In genomic region chr7:105672820-105673219, GRCh38 we compare ENCODE assay signal across 14 cellular contexts.
DNase-seq lines count a peak whose midpoint lies in the region; ATAC-seq and TF ChIP-seq lines count a peak whose summit lies in the region.
"Had no signal": no experiment of that assay in that cellular context is flagged by ENCODE, and none has a peak within 500 bp of the region (broad histone marks: within the 10 kb centered on the region; RNA-seq: fewer than 3 reads in every experiment).

No MANE protein-coding gene starts in this region.

- H3K27me3 ChIP-seq in gastrocnemius medialis (no peaks in the 10 kb centered on the region), Peyer's patch (no peaks in the 10 kb centered on the region), ascending aorta (no peaks in the 10 kb centered on the region)
- H3K27me3 ChIP-seq: colonic mucosa, esophagus squamous epithelium, transverse colon had no signal

- no peak for TF ChIP-seq CTCF in gastrocnemius medialis (IDR thresholded peaks at IDR 0.05 in 4 of 5, conservative IDR thresholded peaks at IDR 0.05 in 1 of 5)
- TF ChIP-seq CTCF in Peyer's patch (IDR thresholded peaks at IDR 0.05) = no peak
- TF ChIP-seq CTCF in ascending aorta (IDR thresholded peaks at IDR 0.05) = no peak

- H3K4me3 ChIP-seq in gastrocnemius medialis (no peak overlapping the region), Peyer's patch (no peak overlapping the region), ascending aorta (no peak overlapping the region)
- H3K4me3 ChIP-seq: colonic mucosa, esophagus squamous epithelium, lower lobe of right lung, transverse colon had no signal

- H3K36me3 ChIP-seq in KOPT-K1 (ENCODE audit: insufficient read depth, low read length) = no peaks in the 10 kb centered on the region
- no peaks in the 10 kb centered on the region for H3K36me3 ChIP-seq in gastrocnemius medialis
- H3K36me3 ChIP-seq in Peyer's patch = no peaks in the 10 kb centered on the region
- H3K36me3 ChIP-seq in ascending aorta = no peaks in the 10 kb centered on the region
- H3K36me3 ChIP-seq: colonic mucosa, lower lobe of right lung, transverse colon had no signal

- peaks cover 32 to 40% of the 10 kb centered on the region in 2 donors for H3K4me1 ChIP-seq in gastrocnemius medialis
- H3K4me1 ChIP-seq in Peyer's patch = peaks cover 0 to 17% (median 6%) of the 10 kb centered on the region in 4 donors
- no peaks in the 10 kb centered on the region for H3K4me1 ChIP-seq in ascending aorta

- DNase-seq in NCI-H510A treated with DMSO at 0.1 percent for 48 hours (lab: John Stamatoyannopoulos, UW) (peak; percentile 28), NCI-H510A (lab: John Stamatoyannopoulos, UW) (no peak), NCI-H774 (lab: John Stamatoyannopoulos, UW) (peak; percentile 15), gastrocnemius medialis (no peak), Peyer's patch (no peak), G401 (ENCODE audit: low spot score) (no peak), ascending aorta (ENCODE audit: low spot score in 2 of 2) (no peak)
- DNase-seq: activated CD8-positive, alpha-beta memory T cell treated with anti-CD3 and anti-CD28 coated beads, Interleukin-2, amount 50 U/mL, for 4 hours; activated naive CD8-positive, alpha-beta T cell treated with anti-CD3 and anti-CD28 coated beads, Interleukin-2, amount 10 ng/mL, durations not matched to agents 7 days and 5 days; esophagus squamous epithelium had no signal

- H3K9me3 ChIP-seq in KOPT-K1 (ENCODE audit: insufficient read depth, low read length, poor library complexity, severe bottlenecking) (no peaks in the 10 kb centered on the region), gastrocnemius medialis (no peaks in the 10 kb centered on the region), Peyer's patch (no peaks in the 10 kb centered on the region), ascending aorta (no peaks in the 10 kb centered on the region)
- H3K9me3 ChIP-seq: colonic mucosa, esophagus squamous epithelium, lower lobe of right lung, transverse colon had no signal

- TF ChIP-seq POLR2A in gastrocnemius medialis (IDR thresholded peaks at IDR 0.05) (no peak), Peyer's patch (IDR thresholded peaks at IDR 0.05) (no peak)

- intact Hi-C loops in gastrocnemius medialis (cut with DNase I; ENCODE audit: low total_unique reads) (loop anchor here (5.0 to 10.0 kb wide), 3 partner anchors 104 to 204 kb away; partner anchors contain the start of genes ATXN7L1 and PUS7), ascending aorta (cut with DNase I) (no loop called here)

- ATAC-seq in gastrocnemius medialis = no peak

- in situ Hi-C loops in gastrocnemius medialis (cut with MboI; ENCODE audit: low sequenced_read_pairs in 4 of 4) = loop anchor here in 1 of 4 donors (25.0 kb wide), 2 partner anchors 364 to 489 kb away; no protein-coding TSS in a partner anchor
- in situ Hi-C loops in G401 (cut with HindIII; ENCODE audit: low sequenced_read_pairs) = no loop called here

- peak overlapping the region; percentile 54 for H3K27ac ChIP-seq in KOPT-K1 (ENCODE audit: low read depth, low read length, poor library complexity, severe bottlenecking)
- peak overlapping the region; percentile 70 to 80 (median 77) for H3K27ac ChIP-seq in gastrocnemius medialis
- H3K27ac ChIP-seq in Peyer's patch = no peak overlapping the region
- no peak overlapping the region for H3K27ac ChIP-seq in ascending aorta
- H3K27ac ChIP-seq: colonic mucosa had no signal

Comparison
In these comparisons a context has a peak if more than half of its experiments do, and no peak if none do; other contexts are left out.
1. DNase-seq: peak in NCI-H510A treated with DMSO at 0.1 percent for 48 hours (single experiment) and NCI-H774 (single experiment); none in NCI-H510A (single experiment), gastrocnemius medialis (0 of 2), Peyer's patch (0 of 3), G401 (single experiment) and ascending aorta (0 of 2).
2. H3K27ac ChIP-seq: peak in KOPT-K1 (single experiment) and gastrocnemius medialis (4 of 4); none in Peyer's patch (0 of 4) and ascending aorta (0 of 2).